ENCODE assay signal across 22 cellular contexts in genomic region chr9:70285981-70286616, GRCh38.
"Had no signal": no experiment of that assay in that cellular context is flagged by ENCODE, and none has a peak within 500 bp of the region (broad histone marks: within the 10 kb centered on the region; RNA-seq: fewer than 3 reads in every experiment).

No MANE protein-coding gene starts in this region.

- ATAC-seq: activated CD4-positive, alpha-beta T cell treated with anti-CD3 and anti-CD28 coated beads for 36 hours; activated CD8-positive, alpha-beta memory T cell treated with anti-CD3 and anti-CD28 coated beads, Interleukin-2, amount 10 ng/mL, durations not matched to agents 7 days and 5 days; activated CD8-positive, alpha-beta T cell treated with anti-CD3 and anti-CD28 coated beads, Interleukin-2, amount 10 ng/mL, durations not matched to agents 7 days and 5 days; foreskin keratinocyte; naive thymus-derived CD8-positive, alpha-beta T cell; sciatic nerve; stimulated activated effector memory CD8-positive, alpha-beta T cell treated with anti-CD3 and anti-CD28 coated beads, Interleukin-12 subunit alpha, Interleukin-12 subunit beta, amount 100 ng/mL, for 72 hours had no signal

- H2AFZ ChIP-seq: neural progenitor cell had no signal

- H3K4me1 ChIP-seq: ascending aorta, foreskin keratinocyte, neural progenitor cell had no signal

- DNase-seq: activated CD4-positive, alpha-beta T cell treated with anti-CD3 and anti-CD28 coated beads for 36 hours; activated CD4-positive, CD25-positive, alpha-beta regulatory T cell; activated CD8-positive, alpha-beta memory T cell treated with anti-CD3 and anti-CD28 coated beads, Interleukin-2, amount 10 ng/mL, durations not matched to agents 7 days and 5 days; activated CD8-positive, alpha-beta T cell treated with anti-CD3 and anti-CD28 coated beads, Interleukin-2, amount 10 ng/mL, durations not matched to agents 7 days and 5 days; activated effector memory CD4-positive, alpha-beta T cell treated with anti-CD3 and anti-CD28 coated beads, Interleukin-2, amount 50 U/mL, for 16 hours; activated naive CD4-positive, alpha-beta T cell treated with anti-CD3 and anti-CD28 coated beads for 36 hours; activated naive CD8-positive, alpha-beta T cell treated with anti-CD3 and anti-CD28 coated beads for 36 hours; esophagus squamous epithelium; foreskin keratinocyte; islet precursor cell; naive thymus-derived CD8-positive, alpha-beta T cell; occipital lobe; stimulated activated CD4-positive, alpha-beta T cell treated with anti-CD3 and anti-CD28 coated beads, Interleukin-4, amount 100 ng/mL, for 24 hours had no signal

- H3K4me3 ChIP-seq: ascending aorta, cardiac muscle cell, esophagus squamous epithelium, neural progenitor cell, SK-N-MC, skin epidermis, thoracic aorta had no signal

- H3K4me2 ChIP-seq: neural progenitor cell had no signal

- H3K27me3 ChIP-seq: ascending aorta, cardiac muscle cell, esophagus squamous epithelium, foreskin keratinocyte, neural progenitor cell had no signal

- H3K9me3 ChIP-seq: ascending aorta, esophagus squamous epithelium, thoracic aorta had no signal

- H3K27ac ChIP-seq: ascending aorta, cardiac muscle cell, epithelial cell of prostate, foreskin keratinocyte, neural progenitor cell, skin epidermis, thoracic aorta had no signal
